In genomic region chrX:39605183-39605582, GRCh38 we compare ENCODE assay signal across 14 cellular contexts.
"Had no signal": no experiment of that assay in that cellular context is flagged by ENCODE, and none has a peak within 500 bp of the region (broad histone marks: within the 10 kb centered on the region; RNA-seq: fewer than 3 reads in every experiment).

No MANE protein-coding gene starts in this region.

- DNase-seq: activated CD4-positive, alpha-beta T cell treated with anti-CD3 and anti-CD28 coated beads, Interleukin-2, amount 50 U/mL, for 4 hours; activated naive CD4-positive, alpha-beta T cell treated with Interleukin-2 at 50 U/mL for 16 hours; aorta; cerebellar nuclear complex; effector memory CD8-positive, alpha-beta T cell; foreskin melanocyte; nephron progenitor cell; psoas muscle; right lobe of liver; stimulated activated naive CD8-positive, alpha-beta T cell treated with anti-CD3 and anti-CD28 coated beads, Interleukin-15, amount 100 ng/mL, for 72 hours; upper lobe of right lung had no signal

- H3K4me3 Mint-ChIP-seq: activated T-helper 17 cell treated with anti-CD3 and anti-CD28 coated beads, Interleukin-2, amount 50 U/mL, for 72 hours; dendritic cell treated with granulocyte-macrophage colony-stimulating factor and Interleukin-4, amounts not matched to agents 40 ng/mL and 50 ng/mL, for 4 days; effector memory CD8-positive, alpha-beta T cell; nephron progenitor cell; stimulated activated naive CD8-positive, alpha-beta T cell treated with anti-CD3 and anti-CD28 coated beads, Interleukin-15, amount 100 ng/mL, for 72 hours had no signal

- H3K27ac Mint-ChIP-seq: activated T-helper 17 cell treated with anti-CD3 and anti-CD28 coated beads, Interleukin-2, amount 50 U/mL, for 72 hours; dendritic cell treated with granulocyte-macrophage colony-stimulating factor and Interleukin-4, amounts not matched to agents 40 ng/mL and 50 ng/mL, for 4 days; effector memory CD8-positive, alpha-beta T cell; nephron progenitor cell; stimulated activated naive CD8-positive, alpha-beta T cell treated with anti-CD3 and anti-CD28 coated beads, Interleukin-15, amount 100 ng/mL, for 72 hours had no signal

- H3K4me3 ChIP-seq: breast epithelium, psoas muscle, right lobe of liver, upper lobe of right lung had no signal

- H3K9me3 Mint-ChIP-seq: activated T-helper 17 cell treated with anti-CD3 and anti-CD28 coated beads, Interleukin-2, amount 50 U/mL, for 72 hours; dendritic cell treated with granulocyte-macrophage colony-stimulating factor and Interleukin-4, amounts not matched to agents 40 ng/mL and 50 ng/mL, for 4 days; effector memory CD8-positive, alpha-beta T cell; stimulated activated naive CD8-positive, alpha-beta T cell treated with anti-CD3 and anti-CD28 coated beads, Interleukin-15, amount 100 ng/mL, for 72 hours had no signal

- H3K4me1 Mint-ChIP-seq: activated T-helper 17 cell treated with anti-CD3 and anti-CD28 coated beads, Interleukin-2, amount 50 U/mL, for 72 hours had no signal

- H3K27me3 Mint-ChIP-seq: stimulated activated naive CD8-positive, alpha-beta T cell treated with anti-CD3 and anti-CD28 coated beads, Interleukin-15, amount 100 ng/mL, for 72 hours had no signal

- H3K9me3 ChIP-seq: upper lobe of right lung had no signal

- H3K27me3 ChIP-seq: right lobe of liver, upper lobe of right lung had no signal

- H3K4me1 ChIP-seq: breast epithelium, psoas muscle, right lobe of liver, upper lobe of right lung had no signal

- H3K36me3 ChIP-seq: breast epithelium, right lobe of liver, upper lobe of right lung had no signal
